Comparison of ENCODE assay signal across 8 cellular contexts in genomic region chrX:40108959-40109287, GRCh38. TPM values are rescaled to one million over a fixed set of nuclear protein-coding genes. Genes with fewer than 3 reads are reported as not detected.
A peak's percentile ranks its signal among the peaks of the same experiment; 100 is the strongest.
DNase-seq lines count a peak whose midpoint lies in the region; ATAC-seq and TF ChIP-seq lines count a peak whose summit lies in the region.

No MANE protein-coding gene starts in this region.

- peak; percentile 70 for ATAC-seq in stimulated activated effector memory CD8-positive, alpha-beta T cell treated with anti-CD3 and anti-CD28 coated beads, Interleukin-12 subunit alpha, Interleukin-12 subunit beta, amount 100 ng/mL, for 72 hours
- ATAC-seq in GM19035 (IDR thresholded peaks at IDR 0.05; ENCODE audit: unreplicated experiment) = no peak

- peak overlapping the region; percentile 61 for H3K4me3 Mint-ChIP-seq in activated CD4-positive, alpha-beta T cell treated with anti-CD3 and anti-CD28 coated beads, Interleukin-2, amount 10 ng/mL, durations not matched to agents 24 days and 14 days
- H3K4me3 Mint-ChIP-seq in stimulated activated effector memory CD8-positive, alpha-beta T cell treated with anti-CD3 and anti-CD28 coated beads, Interleukin-12 subunit alpha, Interleukin-12 subunit beta, amount 100 ng/mL, for 72 hours = peak overlapping the region; percentile 83

- peak; percentile 53 for DNase-seq in GM04504 (ENCODE audit: low read depth)
- peak; percentile 14 for DNase-seq in NCI-H1048 (lab: John Stamatoyannopoulos, UW)
- DNase-seq in activated CD4-positive, alpha-beta T cell treated with anti-CD3 and anti-CD28 coated beads, Interleukin-2, amount 10 ng/mL, durations not matched to agents 24 days and 14 days = peak; percentile 84
- DNase-seq in stimulated activated effector memory CD8-positive, alpha-beta T cell treated with anti-CD3 and anti-CD28 coated beads, Interleukin-12 subunit alpha, Interleukin-12 subunit beta, amount 100 ng/mL, for 72 hours (ENCODE audit: low spot score in 2 of 2) = peak; percentile 40 to 76
- DNase-seq in DMS79 (lab: John Stamatoyannopoulos, UW) = no peak

- no peaks in the 10 kb centered on the region for H3K36me3 Mint-ChIP-seq in activated CD4-positive, alpha-beta T cell treated with anti-CD3 and anti-CD28 coated beads, Interleukin-2, amount 10 ng/mL, durations not matched to agents 24 days and 14 days (ENCODE audit: low read depth)
- H3K36me3 Mint-ChIP-seq in stimulated activated effector memory CD8-positive, alpha-beta T cell treated with anti-CD3 and anti-CD28 coated beads, Interleukin-12 subunit alpha, Interleukin-12 subunit beta, amount 100 ng/mL, for 72 hours = no peaks in the 10 kb centered on the region

- H3K27ac Mint-ChIP-seq in activated CD4-positive, alpha-beta T cell treated with anti-CD3 and anti-CD28 coated beads, Interleukin-2, amount 10 ng/mL, durations not matched to agents 24 days and 14 days = no peak overlapping the region
- no peak overlapping the region for H3K27ac Mint-ChIP-seq in stimulated activated effector memory CD8-positive, alpha-beta T cell treated with anti-CD3 and anti-CD28 coated beads, Interleukin-12 subunit alpha, Interleukin-12 subunit beta, amount 100 ng/mL, for 72 hours

- 1% methylated on average over 48 of the region's 48 CpGs for WGBS in liver

- H3K4me1 ChIP-seq in duodenal mucosa (ENCODE audit: control insufficient read depth in 1 of 2, insufficient read depth in 2 of 2, low read length in 2 of 2) (peaks cover 9 to 14% of the 10 kb centered on the region in 2 donors), liver (ENCODE audit: control insufficient read depth in 4 of 4, insufficient read depth in 4 of 4, low read length in 3 of 4) (peaks cover 7 to 42% (median 17%) of the 10 kb centered on the region in 4 donors)

- H3K9me3 Mint-ChIP-seq in activated CD4-positive, alpha-beta T cell treated with anti-CD3 and anti-CD28 coated beads, Interleukin-2, amount 10 ng/mL, durations not matched to agents 24 days and 14 days = no peaks in the 10 kb centered on the region
- no peaks in the 10 kb centered on the region for H3K9me3 Mint-ChIP-seq in stimulated activated effector memory CD8-positive, alpha-beta T cell treated with anti-CD3 and anti-CD28 coated beads, Interleukin-12 subunit alpha, Interleukin-12 subunit beta, amount 100 ng/mL, for 72 hours

- TF ChIP-seq RAD21 in liver (IDR thresholded peaks at IDR 0.05) = no peak

- H3K27me3 Mint-ChIP-seq in activated CD4-positive, alpha-beta T cell treated with anti-CD3 and anti-CD28 coated beads, Interleukin-2, amount 10 ng/mL, durations not matched to agents 24 days and 14 days = peaks cover 4% of the 10 kb centered on the region

- H3K9me3 ChIP-seq in duodenal mucosa (ENCODE audit: control insufficient read depth in 1 of 2, low read length in 2 of 2) (no peaks in the 10 kb centered on the region), liver (ENCODE audit: control insufficient read depth in 4 of 4, low read length in 3 of 4) (no peaks in the 10 kb centered on the region)

- peak overlapping the region; percentile 12 to 43 for H3K9ac ChIP-seq in duodenal mucosa (ENCODE audit: low read depth in 1 of 2, low read length in 2 of 2)
- peak overlapping the region in 1 of 2 donors; percentile 3 for H3K9ac ChIP-seq in liver (ENCODE audit: low read depth in 1 of 2, low read length in 2 of 2)

- no peak for TF ChIP-seq CTCF in liver (IDR thresholded peaks at IDR 0.05; ENCODE audit: low read depth, low read length, missing input control)

- peak overlapping the region; percentile 43 to 51 for H3K4me3 ChIP-seq in duodenal mucosa (ENCODE audit: low read depth in 1 of 2, low read length in 2 of 2)
- peak overlapping the region in 2 of 3 donors; percentile 49 to 77 for H3K4me3 ChIP-seq in liver (ENCODE audit: low read depth in 1 of 3, low read length in 3 of 3)

- H3K27ac ChIP-seq in duodenal mucosa (ENCODE audit: low read depth, low read length) (peak overlapping the region; percentile 81), liver (ENCODE audit: low read depth in 1 of 2, low read length in 2 of 2) (peak overlapping the region; percentile 84 to 97)

- no peaks in the 10 kb centered on the region for H3K36me3 ChIP-seq in duodenal mucosa (ENCODE audit: control insufficient read depth in 1 of 2, insufficient read depth in 2 of 2, low read length in 2 of 2)
- no peaks in the 10 kb centered on the region for H3K36me3 ChIP-seq in liver (ENCODE audit: control insufficient read depth in 4 of 4, insufficient read depth in 3 of 4, low read depth in 1 of 4, low read length in 3 of 4)

- peaks cover 9% of the 10 kb centered on the region for H3K4me1 Mint-ChIP-seq in activated CD4-positive, alpha-beta T cell treated with anti-CD3 and anti-CD28 coated beads, Interleukin-2, amount 10 ng/mL, durations not matched to agents 24 days and 14 days
- peaks cover 6% of the 10 kb centered on the region for H3K4me1 Mint-ChIP-seq in stimulated activated effector memory CD8-positive, alpha-beta T cell treated with anti-CD3 and anti-CD28 coated beads, Interleukin-12 subunit alpha, Interleukin-12 subunit beta, amount 100 ng/mL, for 72 hours

- no peaks in the 10 kb centered on the region for H3K27me3 ChIP-seq in duodenal mucosa (ENCODE audit: control insufficient read depth in 1 of 2, insufficient read depth in 2 of 2, low read length in 2 of 2)
- no peaks in the 10 kb centered on the region for H3K27me3 ChIP-seq in liver (ENCODE audit: control insufficient read depth in 4 of 4, insufficient read depth in 4 of 4, low read length in 3 of 4)

- intact Hi-C loops in activated CD4-positive, alpha-beta T cell treated with anti-CD3 and anti-CD28 coated beads, Interleukin-2, amount 10 ng/mL, durations not matched to agents 24 days and 14 days (cut with micrococcal nuclease) = loop anchor here (2.0 to 10.0 kb wide), 3 partner anchors 44 to 536 kb away; partner anchors contain the start of gene CXorf38

TF ChIP-seq in liver, 16 proteins besides CTCF, POLR2A, EP300 and RAD21:
- no peak for TF ChIP-seq FOXA1 (IDR thresholded peaks at IDR 0.05)

RNA-seq across cellular contexts. Expression of gene BCOR, which starts 11.2 kb away (rescaled TPM):
- total RNA-seq in activated CD4-positive, alpha-beta T cell treated with anti-CD3 and anti-CD28 coated beads, Interleukin-2, amount 10 ng/mL, durations not matched to agents 24 days and 14 days = 61.0 and 64.5 TPM in 2 replicates
- 10 to 100 TPM; 15.1 to 23.0 TPM for total RNA-seq in liver
- 1 to 10 TPM; 5.6 to 6.8 TPM for polyA plus RNA-seq in liver
